9 cellular contexts compared by ENCODE assay signal in genomic region chr9:70081120-70081495, GRCh38. TPM values are rescaled to one million over a fixed set of nuclear protein-coding genes. Genes with fewer than 3 reads are reported as not detected.
DNase-seq lines count a peak whose midpoint lies in the region; ATAC-seq and TF ChIP-seq lines count a peak whose summit lies in the region.
"Had no signal": no experiment of that assay in that cellular context is flagged by ENCODE, and none has a peak within 500 bp of the region (broad histone marks: within the 10 kb centered on the region; RNA-seq: fewer than 3 reads in every experiment).

No MANE protein-coding gene starts in this region.

- WGBS in body of pancreas, 2 donors = 3 to 14% methylated on average over 1 of the region's 1 CpG
- WGBS in transverse colon (ENCODE audit: low coverage in 1 of 2), 2 donors = 21% methylated on average over 1 of the region's 1 CpG; no CpG with 5 or more reads in 1 of the 2 donors

- H3K4me3 ChIP-seq in body of pancreas = no peak overlapping the region
- no peak overlapping the region for H3K4me3 ChIP-seq in left lung
- H3K4me3 ChIP-seq in transverse colon = no peak overlapping the region

- no peak for TF ChIP-seq CTCF in body of pancreas (IDR thresholded peaks at IDR 0.05)
- TF ChIP-seq CTCF in left lung (IDR thresholded peaks at IDR 0.05) = no peak
- TF ChIP-seq CTCF in transverse colon (IDR thresholded peaks at IDR 0.05) = no peak
- TF ChIP-seq CTCF in GM10248 (IDR thresholded peaks at IDR 0.05; ENCODE audit: control extremely low read depth, extremely low read depth, low read depth, missing control alignments) = no peak

- H3K4me1 ChIP-seq in body of pancreas (peaks cover 30% of the 10 kb centered on the region), left lung (peaks cover 18 to 21% of the 10 kb centered on the region in 2 donors), transverse colon (peaks cover 8 to 41% (median 26%) of the 10 kb centered on the region in 4 donors)

- DNase-seq in NCI-H146 (lab: John Stamatoyannopoulos, UW) (peak; percentile 7), NCI-H146 treated with DMSO at 0.1 percent for 48 hours (lab: John Stamatoyannopoulos, UW; ENCODE audit: unreplicated experiment) (no peak), body of pancreas (no peak), left lung (no peak), transverse colon (no peak), GM10248 (ENCODE audit: extremely low spot score) (no peak), GM19240 (ENCODE audit: insufficient read length, low spot score) (no peak)
- DNase-seq: naive B cell had no signal

- TF ChIP-seq EP300 in transverse colon (IDR thresholded peaks at IDR 0.05; ENCODE audit: low read depth) = peak; percentile 24

- CTCF ChIA-PET in GM10248 (lab: Yijun Ruan, JAX) = interaction anchor here (1.1 to 7.3 kb wide), 4 partner anchors 10 to 32 kb away, joined by 3 to 51 read pairs (median 8); no protein-coding TSS in a partner anchor

- POLR2A ChIA-PET in GM10248 (lab: Yijun Ruan, JAX) = no interaction called here

- ATAC-seq in body of pancreas (no peak), left lung (peak; percentile 54), GM18498 (IDR thresholded peaks at IDR 0.05; ENCODE audit: unreplicated experiment) (no peak)

- no peaks in the 10 kb centered on the region for H3K9me3 ChIP-seq in body of pancreas
- H3K9me3 ChIP-seq in left lung = no peaks in the 10 kb centered on the region
- no peaks in the 10 kb centered on the region for H3K9me3 ChIP-seq in transverse colon

- no peaks in the 10 kb centered on the region for H3K36me3 ChIP-seq in body of pancreas (replicated peaks in 1 of 2; ENCODE audit: insufficient read depth in 1 of 2, low read depth in 2 of 2)
- H3K36me3 ChIP-seq in left lung = no peaks in the 10 kb centered on the region
- H3K36me3 ChIP-seq in transverse colon = no peaks in the 10 kb centered on the region

- no peak for TF ChIP-seq POLR2A in body of pancreas (IDR thresholded peaks at IDR 0.05)
- no peak for TF ChIP-seq POLR2A in transverse colon (IDR thresholded peaks at IDR 0.05)

- H3K27me3 ChIP-seq in body of pancreas = no peaks in the 10 kb centered on the region
- no peaks in the 10 kb centered on the region for H3K27me3 ChIP-seq in left lung
- no peaks in the 10 kb centered on the region for H3K27me3 ChIP-seq in transverse colon

- H3K27ac ChIP-seq in body of pancreas = peak overlapping the region; percentile 12 to 70 (median 41)
- peak overlapping the region; percentile 51 to 57 for H3K27ac ChIP-seq in left lung
- peak overlapping the region; percentile 74 to 90 (median 83) for H3K27ac ChIP-seq in transverse colon

- intact Hi-C loops in body of pancreas (cut with DNase I) (no loop called here), left lung (cut with DNase I) (no loop called here), transverse colon (cut with DNase I; ENCODE audit: low total_unique reads) (no loop called here)

- in situ Hi-C loops in transverse colon (cut with MboI; ENCODE audit: low pct_ligation_motif_present in 1 of 4, low pct_unique_long_range_greater_than_20kb in 1 of 4, low sequenced_read_pairs in 3 of 4) = no loop called here

RNA-seq across cellular contexts. Expression of gene MAMDC2, which starts 37.5 kb away (rescaled TPM):
- total RNA-seq in body of pancreas = 10 to 100 TPM in 1 of 2 donors, 1 to 10 TPM in 1; 4.0 to 17.1 TPM
- 10 to 100 TPM; 19.4 to 23.6 TPM for total RNA-seq in left lung
- 10 to 100 TPM in 3 of 4 donors, 1 to 10 TPM in 1; 7.4 to 40.5 (median 28.9) TPM for total RNA-seq in transverse colon
